In genomic region chr9:98132806-98133631, GRCh38 we compare ENCODE assay signal across 13 cellular contexts. TPM values are rescaled to one million over a fixed set of nuclear protein-coding genes. Genes with fewer than 3 reads are reported as not detected.
A peak's percentile ranks its signal among the peaks of the same experiment; 100 is the strongest.
DNase-seq lines count a peak whose midpoint lies in the region; ATAC-seq and TF ChIP-seq lines count a peak whose summit lies in the region.
"Had no signal": no experiment of that assay in that cellular context is flagged by ENCODE, and none has a peak within 500 bp of the region (broad histone marks: within the 10 kb centered on the region; RNA-seq: fewer than 3 reads in every experiment).

No MANE protein-coding gene starts in this region.

- H3K18ac ChIP-seq in H9 (ENCODE audit: insufficient read length, low read depth, low read length) = no peak overlapping the region

- H3K4me1 Mint-ChIP-seq in H9 = peaks cover 12 to 19% of the 10 kb centered on the region in 2 experiments
- H3K4me1 Mint-ChIP-seq: immature natural killer cell, nephron had no signal

- no peak overlapping the region for H3K4ac ChIP-seq in H9 (ENCODE audit: low read depth, low read length)

- no peaks in the 10 kb centered on the region for H3K9me3 Mint-ChIP-seq in H9
- H3K9me3 Mint-ChIP-seq: immature natural killer cell; nephron; T-helper 1 cell treated with Interleukin-12 subunit alpha and Interleukin-12 subunit beta and Interleukin-4 antibody, amounts not matched to agents 30 μg/mL and 1 μg/mL, for 36 hours had no signal

- no peak overlapping the region for H4K8ac ChIP-seq in H9 (replicated peaks; ENCODE audit: insufficient read length, low read depth, low read length)

- no peaks in the 10 kb centered on the region; a peak in 1 of 22 replicates for H3K36me3 ChIP-seq in BLaER1 treated with 17β-estradiol and CSF1 and Interleukin-3, amounts not matched to agents 10 nM and 100 nM

- DNase-seq in H9 (no peak), NCI-H2227 (lab: John Stamatoyannopoulos, UW; ENCODE audit: unreplicated experiment) (peak; percentile 29), brain pericyte (ENCODE audit: low read depth, low spot score) (peak; percentile 15), head of caudate nucleus (no peak), foreskin melanocyte (no peak)
- DNase-seq: AML-193, immature natural killer cell, spleen had no signal

- no peak overlapping the region for H3T11ph ChIP-seq in H9 (ENCODE audit: low read length)

- H2BK20ac ChIP-seq in H9 (ENCODE audit: low read depth, low read length, poor library complexity, severe bottlenecking) = no peak overlapping the region

- no peak overlapping the region for H3K9ac ChIP-seq in BLaER1 treated with 17β-estradiol and CSF1 and Interleukin-3, amounts not matched to agents 10 nM and 100 nM
- H3K9ac ChIP-seq in H9 (ENCODE audit: extremely low read depth, insufficient read length, low read length) = no peak overlapping the region

- H3K9me3 ChIP-seq in BLaER1 treated with 17β-estradiol and CSF1 and Interleukin-3, amounts not matched to agents 10 nM and 100 nM (replicated peaks in 1 of 11) = no peaks in the 10 kb centered on the region
- H3K9me3 ChIP-seq in H9 (ENCODE audit: control insufficient read depth, low read depth, low read length) = no peaks in the 10 kb centered on the region
- H3K9me3 ChIP-seq: spleen had no signal

- H3K4me1 ChIP-seq in BLaER1 treated with 17β-estradiol and CSF1 and Interleukin-3, amounts not matched to agents 10 nM and 100 nM = peaks cover 19 to 63% (median 47%) of the 10 kb centered on the region in 10 experiments
- no peaks in the 10 kb centered on the region for H3K4me1 ChIP-seq in H9 (ENCODE audit: insufficient read depth, low read length)

- intact Hi-C loops in head of caudate nucleus (cut with DNase I) = no loop called here

- H3K23me2 ChIP-seq in H9 (ENCODE audit: insufficient read length, low read depth, low read length, poor library complexity, severe bottlenecking) = no peaks in the 10 kb centered on the region

- H3K79me1 ChIP-seq in H9 (ENCODE audit: insufficient read depth, low read depth, low read length, poor library complexity, severe bottlenecking) = no peaks in the 10 kb centered on the region

- H3K27me3 ChIP-seq in BLaER1 treated with 17β-estradiol and CSF1 and Interleukin-3, amounts not matched to agents 10 nM and 100 nM = no peaks in the 10 kb centered on the region
- no peaks in the 10 kb centered on the region for H3K27me3 ChIP-seq in H9 (ENCODE audit: insufficient read depth, low read length)
- H3K27me3 ChIP-seq: spleen had no signal

- H3K27ac ChIP-seq in BLaER1 treated with 17β-estradiol and CSF1 and Interleukin-3, amounts not matched to agents 10 nM and 100 nM = peak overlapping the region in 1 of 11 experiments; percentile 6; a peak in 1 of 22 replicates
- no peak overlapping the region for H3K27ac ChIP-seq in H9 (ENCODE audit: insufficient read length, low read depth, low read length)
- H3K27ac ChIP-seq: spleen had no signal

- H2BK120ac ChIP-seq in H9 (ENCODE audit: low read depth, low read length, poor library complexity, severe bottlenecking) = no peak overlapping the region

- no peaks in the 10 kb centered on the region; a peak in 1 of 22 replicates for H4K20me1 ChIP-seq in BLaER1 treated with 17β-estradiol and CSF1 and Interleukin-3, amounts not matched to agents 10 nM and 100 nM
- H4K20me1 ChIP-seq in H9 (ENCODE audit: control insufficient read depth, insufficient read depth, insufficient read length) = no peaks in the 10 kb centered on the region

- H3K4me3 ChIP-seq in BLaER1 treated with 17β-estradiol and CSF1 and Interleukin-3, amounts not matched to agents 10 nM and 100 nM = no peak overlapping the region
- H3K4me3 ChIP-seq: spleen had no signal

- H3K27me3 Mint-ChIP-seq in H9 (ENCODE audit: low read depth) = no peaks in the 10 kb centered on the region

- no peak overlapping the region for H2BK12ac ChIP-seq in H9 (ENCODE audit: insufficient read length, low read depth, low read length)

- H3K14ac ChIP-seq in H9 (ENCODE audit: insufficient read depth, low read length) = no peak overlapping the region

- peaks cover 10 to 16% (median 10%) of the 10 kb centered on the region in 3 experiments; a peak in 5 of 7 replicates for H3K36me3 Mint-ChIP-seq in H9 (ENCODE audit: insufficient read depth in 1 of 3, low read depth in 3 of 3)

- no peak overlapping the region for H4K5ac ChIP-seq in H9 (ENCODE audit: insufficient read length, low read depth, low read length)

- no peak for TF ChIP-seq CTCF in H9 (conservative IDR thresholded peaks at IDR 0.05)

- H2BK5ac ChIP-seq in H9 (ENCODE audit: insufficient read length, low read length) = no peak overlapping the region

- H2BK15ac ChIP-seq in H9 (ENCODE audit: low read depth, low read length) = no peak overlapping the region

- ATAC-seq in HG03045 (IDR thresholded peaks at IDR 0.05; ENCODE audit: unreplicated experiment) (no peak), GM19328 (IDR thresholded peaks at IDR 0.05; ENCODE audit: unreplicated experiment) (no peak)

- peak overlapping the region in 8 of 11 experiments; percentile 28 to 62 (median 44); a peak in 12 of 22 replicates for H3K4me2 ChIP-seq in BLaER1 treated with 17β-estradiol and CSF1 and Interleukin-3, amounts not matched to agents 10 nM and 100 nM
- H3K4me2 ChIP-seq in H9 (ENCODE audit: insufficient read depth, insufficient read length, low read length) = no peak overlapping the region

- H3K56ac ChIP-seq in H9 (ENCODE audit: insufficient read length, low read depth, low read length) = no peak overlapping the region

- no CpG with 5 or more reads among the region's 14 CpGs for WGBS in H9 (ENCODE audit: extremely low coverage, insufficient read length, low lambda C conversion rate)

- H3K27ac Mint-ChIP-seq in H9 = peak overlapping the region; percentile 16 to 86 (median 30); a peak in 2 of 7 replicates
- H3K27ac Mint-ChIP-seq: immature natural killer cell; nephron; T-helper 1 cell treated with Interleukin-12 subunit alpha and Interleukin-12 subunit beta and Interleukin-4 antibody, amounts not matched to agents 30 μg/mL and 1 μg/mL, for 36 hours had no signal

- H2AFZ ChIP-seq in H9 (ENCODE audit: low read length) = no peak overlapping the region

- H3K23ac ChIP-seq in H9 (ENCODE audit: insufficient read length, low read depth, low read length) = no peak overlapping the region

- H3K4me3 Mint-ChIP-seq in H9 = no peak overlapping the region; a peak in 1 of 5 replicates
- H3K4me3 Mint-ChIP-seq: immature natural killer cell; nephron; T-helper 1 cell treated with Interleukin-12 subunit alpha and Interleukin-12 subunit beta and Interleukin-4 antibody, amounts not matched to agents 30 μg/mL and 1 μg/mL, for 36 hours had no signal

- H2AK5ac ChIP-seq in H9 (ENCODE audit: insufficient read length, low read length) = no peak overlapping the region

- no peaks in the 10 kb centered on the region for H3K79me2 ChIP-seq in H9 (ENCODE audit: insufficient read depth, low read length)

- H4K91ac ChIP-seq in H9 (ENCODE audit: insufficient read length, low read depth, low read length) = no peak overlapping the region

RNA-seq across cellular contexts. Expression of gene TRIM14, which starts 14.0 kb away (rescaled TPM):
- 12.5 and 14.7 TPM in 2 replicates for total RNA-seq in H9 (2021)

RNA-seq across cellular contexts. Expression of gene CORO2A, which starts 59.4 kb away (rescaled TPM):
- 15.5 and 15.8 TPM in 2 replicates for total RNA-seq in H9 (2021)

Comparison
In these comparisons a context has a peak if more than half of its experiments do, and no peak if none do; other contexts are left out.
1. DNase-seq: peak in NCI-H2227 (single experiment) and brain pericyte (single experiment); none in H9 (single experiment), head of caudate nucleus (0 of 42) and foreskin melanocyte (single experiment).